16 cellular contexts compared by ENCODE assay signal in genomic region chr15:55998478-55998877, GRCh38. TPM values are rescaled to one million over a fixed set of nuclear protein-coding genes. Genes with fewer than 3 reads are reported as not detected.
DNase-seq lines count a peak whose midpoint lies in the region; ATAC-seq and TF ChIP-seq lines count a peak whose summit lies in the region.
"Had no signal": no experiment of that assay in that cellular context is flagged by ENCODE, and none has a peak within 500 bp of the region (broad histone marks: within the 10 kb centered on the region; RNA-seq: fewer than 3 reads in every experiment).

No MANE protein-coding gene starts in this region.

- no peaks in the 10 kb centered on the region for H3F3A ChIP-seq in PC-3 (ENCODE audit: low read length, unreplicated experiment)

- no peak overlapping the region for H3K4me2 ChIP-seq in PC-3 (ENCODE audit: low read length)
- H3K4me2 ChIP-seq: A549 had no signal

- no peak overlapping the region for H2AFZ ChIP-seq in PC-3 (ENCODE audit: low read length)

- H3K9ac ChIP-seq in PC-3 (ENCODE audit: low read length) = no peak overlapping the region

- H3K4me1 ChIP-seq in PC-3 (ENCODE audit: insufficient read depth, low read length) = peaks cover 39% of the 10 kb centered on the region

- CTCF ChIA-PET in PC-3 (lab: Charles Lee) = no interaction called here

- no peak overlapping the region for H3K27ac ChIP-seq in PC-3 (ENCODE audit: low read length)
- H3K27ac ChIP-seq: A549, C4-2B, SJSA1 had no signal

- H3K9me2 ChIP-seq in PC-3 (replicated peaks; ENCODE audit: low read length) = no peaks in the 10 kb centered on the region

- TF ChIP-seq CTCF in PC-3 (conservative IDR thresholded peaks at IDR 0.05; ENCODE audit: low read depth, low read length) (no peak), neural crest cell (conservative IDR thresholded peaks at IDR 0.05) (no peak)

- H4K20me1 ChIP-seq in PC-3 (ENCODE audit: low read length) = no peaks in the 10 kb centered on the region

- POLR2A ChIA-PET in PC-3 (lab: Charles Lee; ENCODE audit: unreplicated experiment) = no interaction called here

- no TSS peak for BruUV-seq in PC-3 (replicated peaks; lab: Mats Ljungman, UMichigan)

- ATAC-seq in PC-3 = no peak
- ATAC-seq in GM18511 (IDR thresholded peaks at IDR 0.05; ENCODE audit: unreplicated experiment) = no peak
- ATAC-seq in HG03442 (IDR thresholded peaks at IDR 0.05; ENCODE audit: unreplicated experiment) = no peak
- ATAC-seq: A549, GM12878 had no signal

- H3K9me3 ChIP-seq in PC-3 (ENCODE audit: low read length) = no peaks in the 10 kb centered on the region
- H3K9me3 ChIP-seq: A549, SJSA1 had no signal

- H3K36me3 ChIP-seq in PC-3 (ENCODE audit: low read depth, low read length) = no peaks in the 10 kb centered on the region
- H3K36me3 ChIP-seq: SJSA1 had no signal

- intact Hi-C loops in PC-3 (cut with micrococcal nuclease) = no loop called here

- H3K9me3 Mint-ChIP-seq in neural crest cell = no peaks in the 10 kb centered on the region

- H3K27me3 ChIP-seq in PC-3 (ENCODE audit: low read length) = no peaks in the 10 kb centered on the region
- H3K27me3 ChIP-seq: SJSA1 had no signal

- peak overlapping the region; percentile 38 for H3K4me3 Mint-ChIP-seq in neural crest cell

- H3K27ac Mint-ChIP-seq in neural crest cell (ENCODE audit: unreplicated experiment) = no peak overlapping the region

- no peaks in the 10 kb centered on the region for H3K27me3 Mint-ChIP-seq in neural crest cell (ENCODE audit: low read depth)

- H3K4me1 Mint-ChIP-seq in neural crest cell = peaks cover 5% of the 10 kb centered on the region

- no peaks in the 10 kb centered on the region for H3K36me3 Mint-ChIP-seq in neural crest cell (ENCODE audit: low read depth)

- DNase-seq in EL = peak; percentile 29
- peak; percentile 33 for DNase-seq in PC-3
- peak; percentile 15 for DNase-seq in dedifferentiated amniotic fluid mesenchymal stem cell (ENCODE audit: extremely low spot score)
- no peak for DNase-seq in neural crest cell (ENCODE audit: low read depth, low spot score)
- no peak for DNase-seq in amygdala (lab: John Stamatoyannopoulos, UW)
- DNase-seq: HCEC 1CT, NCI-H1048, NCI-H1694, NCI-H446, NCI-H748 treated with DMSO at 0.1 percent for 48 hours had no signal

- no peaks in the 10 kb centered on the region for H3K79me2 ChIP-seq in PC-3 (ENCODE audit: low read length)

- no peak overlapping the region for H3K4me3 ChIP-seq in PC-3 (ENCODE audit: low read length)
- H3K4me3 ChIP-seq: A549, GM12878, SJSA1 had no signal

RNA-seq across cellular contexts. Expression of gene NEDD4, which starts 5.1 kb away (rescaled TPM):
- total RNA-seq in PC-3 (2014; rRNA removed) (7.5 and 9.6 TPM in 2 replicates), neural crest cell (20.3 and 22.8 TPM in 2 replicates)

Comparison
In these comparisons a context has a peak if more than half of its experiments do, and no peak if none do; other contexts are left out.
1. DNase-seq: peak in EL (single experiment), PC-3 (single experiment) and dedifferentiated amniotic fluid mesenchymal stem cell (single experiment); none in neural crest cell (single experiment) and amygdala (0 of 56).